9 cellular contexts compared by ENCODE assay signal in genomic region chr2:94956797-94957391, GRCh38.
A peak's percentile ranks its signal among the peaks of the same experiment; 100 is the strongest.
DNase-seq lines count a peak whose midpoint lies in the region; ATAC-seq and TF ChIP-seq lines count a peak whose summit lies in the region.
"Had no signal": no experiment of that assay in that cellular context is flagged by ENCODE, and none has a peak within 500 bp of the region (broad histone marks: within the 10 kb centered on the region; RNA-seq: fewer than 3 reads in every experiment).

No MANE protein-coding gene starts in this region.

- TF ChIP-seq CTCF in fibroblast of lung (conservative IDR thresholded peaks at IDR 0.05 in 1 of 2, IDR thresholded peaks at IDR 0.05 in 1 of 2; ENCODE audit: low read depth in 1 of 2, low read length in 2 of 2), result peak; percentile 83 to 89

- ATAC-seq in HG03025 (IDR thresholded peaks at IDR 0.05; ENCODE audit: low FRiP score, unreplicated experiment), result no peak

- H3K9me2 ChIP-seq in GM23248 (ENCODE audit: insufficient read depth), result no peaks in the 10 kb centered on the region

- in situ Hi-C loops in GM23248 (cut with MboI), result no loop called here

- H3K4me3 ChIP-seq in GM23248 (no peak overlapping the region), fibroblast of lung (replicated peaks in 1 of 4; ENCODE audit: control extremely low read depth in 1 of 4, insufficient read depth in 1 of 4, low read depth in 3 of 4, low read length in 4 of 4) (no peak overlapping the region), trophoblast cell (ENCODE audit: low read depth, low read length) (no peak overlapping the region)
- H3K4me3 ChIP-seq: BLaER1 had no signal

- no peak overlapping the region for H2AK5ac ChIP-seq in trophoblast cell (ENCODE audit: low read length)

- no peak overlapping the region for H4K91ac ChIP-seq in trophoblast cell (ENCODE audit: low read depth, low read length)

- H3K27me3 ChIP-seq in GM23248 (replicated peaks; ENCODE audit: insufficient read depth) (peaks cover 57% of the 10 kb centered on the region), fibroblast of lung (ENCODE audit: control insufficient read depth, insufficient read depth, low read length) (no peaks in the 10 kb centered on the region), trophoblast cell (ENCODE audit: insufficient read depth, low read length) (no peaks in the 10 kb centered on the region)
- H3K27me3 ChIP-seq: BLaER1 had no signal

- no peak overlapping the region for H4K12ac ChIP-seq in trophoblast cell (ENCODE audit: low read depth, low read length)

- no peak overlapping the region for H3K18ac ChIP-seq in trophoblast cell (ENCODE audit: low read length)

- no peak overlapping the region for H4K8ac ChIP-seq in trophoblast cell (ENCODE audit: low read depth, low read length)

- no peak overlapping the region for H3K4ac ChIP-seq in trophoblast cell (ENCODE audit: low read depth, low read length)

- no peak overlapping the region for H2BK5ac ChIP-seq in trophoblast cell (ENCODE audit: low read depth, low read length, poor library complexity)

- H3K14ac ChIP-seq in trophoblast cell (ENCODE audit: low read length), result no peak overlapping the region

- H3K79me1 ChIP-seq in trophoblast cell (ENCODE audit: low read length), result no peaks in the 10 kb centered on the region

- H3K36me3 ChIP-seq in GM23248 (ENCODE audit: low read depth) (no peaks in the 10 kb centered on the region), fibroblast of lung (ENCODE audit: control insufficient read depth, insufficient read depth, low read length) (no peaks in the 10 kb centered on the region), trophoblast cell (ENCODE audit: control insufficient read depth in 1 of 2, insufficient read depth in 2 of 2, low read length in 2 of 2) (no peaks in the 10 kb centered on the region)
- H3K36me3 ChIP-seq: BLaER1 had no signal

- H2BK120ac ChIP-seq in trophoblast cell (ENCODE audit: insufficient read depth, low read length, poor library complexity), result no peak overlapping the region

- H3K4me2 ChIP-seq in GM23248 (ENCODE audit: unreplicated experiment) (no peak overlapping the region), fibroblast of lung (ENCODE audit: extremely low read depth, insufficient read depth, low read length) (no peak overlapping the region), trophoblast cell (ENCODE audit: low read length) (no peak overlapping the region)
- H3K4me2 ChIP-seq: BLaER1 had no signal

- DNase-seq in DMS153 treated with DMSO at 0.1 percent for 48 hours (lab: John Stamatoyannopoulos, UW; ENCODE audit: unreplicated experiment) (peak; percentile 2), DMS153 (lab: John Stamatoyannopoulos, UW) (no peak), GM23248 (peak; percentile 61), NAMALWA (ENCODE audit: low spot score) (peak; percentile 52), fibroblast of lung (ENCODE audit: low read depth in 2 of 2) (peak; percentile 9 to 37), trophoblast cell (peak; percentile 20 to 67)
- DNase-seq in activated CD4-positive, alpha-beta T cell treated with anti-CD3 and anti-CD28 coated beads, Interleukin-2, amount 50 U/mL, for 4 hours, result peak; percentile 6 to 29

- H3K9ac ChIP-seq in GM23248 (no peak overlapping the region), fibroblast of lung (ENCODE audit: insufficient read depth, low read length) (no peak overlapping the region), trophoblast cell (ENCODE audit: low read length) (no peak overlapping the region)
- H3K9ac ChIP-seq: BLaER1 had no signal

- H3K27ac ChIP-seq in GM23248 (no peak overlapping the region), fibroblast of lung (ENCODE audit: insufficient read depth, low read length) (no peak overlapping the region), trophoblast cell (ENCODE audit: low read depth, low read length) (no peak overlapping the region)
- H3K27ac ChIP-seq: BLaER1 had no signal

- H4K20me1 ChIP-seq in GM23248 (ENCODE audit: insufficient read depth) (no peaks in the 10 kb centered on the region), fibroblast of lung (ENCODE audit: control insufficient read depth, extremely low read depth, insufficient read depth, low read length) (no peaks in the 10 kb centered on the region)
- H4K20me1 ChIP-seq: BLaER1 had no signal

- WGBS in GM23248 (ENCODE audit: low coverage in 1 of 2, low lambda C conversion rate in 2 of 2, missing lambda C conversion rate in 2 of 2), 2 experiments, result 3 to 7% methylated on average over 6 of the region's 6 CpGs
- WGBS in trophoblast cell (ENCODE audit: extremely low coverage, insufficient coverage, insufficient read length), result no CpG with 5 or more reads among the region's 6 CpGs

- H2AFZ ChIP-seq in GM23248 (no peak overlapping the region), fibroblast of lung (ENCODE audit: low read length) (no peak overlapping the region), trophoblast cell (ENCODE audit: insufficient read depth, low read length, poor library complexity) (no peak overlapping the region)

- H3K9me3 ChIP-seq in GM23248 (ENCODE audit: low read depth) (no peaks in the 10 kb centered on the region), fibroblast of lung (ENCODE audit: control insufficient read depth, insufficient read depth, low read depth, low read length) (no peaks in the 10 kb centered on the region), trophoblast cell (ENCODE audit: insufficient read depth, low read depth, low read length) (peaks cover 7% of the 10 kb centered on the region)
- H3K9me3 ChIP-seq: BLaER1 had no signal

- no peak overlapping the region for H2BK12ac ChIP-seq in trophoblast cell (ENCODE audit: low read length)

- H3K79me2 ChIP-seq in GM23248 (ENCODE audit: insufficient read depth) (no peaks in the 10 kb centered on the region), fibroblast of lung (ENCODE audit: control insufficient read depth, insufficient read depth, low read length) (no peaks in the 10 kb centered on the region), trophoblast cell (ENCODE audit: control insufficient read depth, insufficient read depth, low read length, poor library complexity) (no peaks in the 10 kb centered on the region)

- H3F3A ChIP-seq in GM23248 (ENCODE audit: insufficient read depth), result no peaks in the 10 kb centered on the region

- no peak overlapping the region for H3K23ac ChIP-seq in trophoblast cell (ENCODE audit: low read length)

- H3K4me1 ChIP-seq in GM23248 (ENCODE audit: insufficient read depth), result no peaks in the 10 kb centered on the region
- H3K4me1 ChIP-seq in fibroblast of lung (ENCODE audit: control insufficient read depth, extremely low read depth, insufficient read depth, low read length), result no peaks in the 10 kb centered on the region
- H3K4me1 ChIP-seq in trophoblast cell (ENCODE audit: control insufficient read depth in 1 of 2, insufficient read depth in 2 of 2, low read length in 2 of 2), result no peaks in the 10 kb centered on the region
- H3K4me1 ChIP-seq: BLaER1 had no signal
